ENCODE assay signal across 10 cellular contexts in the genomic region with DNA sequence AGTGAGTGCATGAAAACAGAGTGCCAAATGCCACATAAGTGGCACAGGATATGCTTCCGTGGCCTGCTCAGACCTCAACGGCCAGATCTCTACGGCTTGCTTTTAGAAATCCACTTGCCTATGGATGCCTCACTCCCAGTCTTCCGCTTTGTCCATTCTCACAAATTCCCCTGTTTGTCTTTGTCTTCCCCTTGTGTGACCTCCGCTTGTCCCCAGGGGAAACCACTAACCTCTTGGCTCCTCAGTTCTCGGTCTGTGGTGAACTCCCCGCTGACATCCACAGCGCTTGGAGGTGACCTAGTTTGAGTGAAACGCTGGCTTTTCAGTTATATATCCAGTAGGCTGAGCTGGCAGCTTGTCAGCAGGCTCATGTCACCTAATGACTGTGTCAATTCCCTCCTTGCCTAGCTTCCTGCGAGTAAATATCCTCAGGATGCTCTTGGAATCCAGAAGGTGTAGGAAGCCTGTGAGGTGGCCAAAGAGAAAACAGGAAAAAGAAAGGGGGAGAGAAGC.
DNase-seq lines count a peak whose midpoint lies in the region; ATAC-seq and TF ChIP-seq lines count a peak whose summit lies in the region.
"Had no signal": no experiment of that assay in that cellular context is flagged by ENCODE, and none has a peak within 500 bp of the region (broad histone marks: within the 10 kb centered on the region; RNA-seq: fewer than 3 reads in every experiment).

No MANE protein-coding gene starts in this region.

- peak; percentile 60 for ATAC-seq in gastroesophageal sphincter
- ATAC-seq in GM18505 (IDR thresholded peaks at IDR 0.05; ENCODE audit: unreplicated experiment), result no peak
- ATAC-seq in HG03025 (IDR thresholded peaks at IDR 0.05; ENCODE audit: low FRiP score, unreplicated experiment), result no peak
- no peak for ATAC-seq in HG02981 (IDR thresholded peaks at IDR 0.05; ENCODE audit: unreplicated experiment)

- H3K36me3 ChIP-seq in gastroesophageal sphincter, result no peaks in the 10 kb centered on the region
- H3K36me3 ChIP-seq: neutrophil had no signal

- H3K27ac ChIP-seq in gastroesophageal sphincter, result peak overlapping the region in 3 of 4 donors; percentile 22 to 74 (median 53)
- H3K27ac ChIP-seq: neutrophil had no signal

- no peak for TF ChIP-seq POLR2A in gastroesophageal sphincter (IDR thresholded peaks at IDR 0.05)
- TF ChIP-seq POLR2A in GM18505 (IDR thresholded peaks at IDR 0.05; ENCODE audit: borderline replicate concordance, extremely low read depth, insufficient read depth, insufficient read length), result no peak

- no peak overlapping the region for H3K4me3 ChIP-seq in gastroesophageal sphincter

- H3K27me3 ChIP-seq in gastroesophageal sphincter, result no peaks in the 10 kb centered on the region

- in situ Hi-C loops in ACHN (cut with HindIII; ENCODE audit: low pct_ligation_motif_present, low pct_unique_long_range_greater_than_20kb, low sequenced_read_pairs), result no loop called here

- WGBS in gastroesophageal sphincter (ENCODE audit: low coverage in 1 of 2), 2 donors, result 58 to 61% methylated on average over 8 to 9 of the region's 10 CpGs

- TF ChIP-seq EP300 in gastroesophageal sphincter (IDR thresholded peaks at IDR 0.05), result no peak

- H3K4me1 ChIP-seq in gastroesophageal sphincter, result peaks cover 0 to 10% (median 0%) of the 10 kb centered on the region in 3 donors

- DNase-seq in HT1080 (ENCODE audit: low read depth), result peak; percentile 61
- peak; percentile 29 to 50 for DNase-seq in activated CD4-positive, alpha-beta T cell treated with anti-CD3 and anti-CD28 coated beads, Interleukin-2, amount 50 U/mL, for 48 hours
- peak; percentile 47 for DNase-seq in stimulated activated CD4-positive, alpha-beta T cell treated with anti-CD3 and anti-CD28 coated beads, Interleukin-4, amount 100 ng/mL, for 24 hours
- DNase-seq in ACHN, result no peak
- DNase-seq: NCI-H526 treated with DMSO at 0.1 percent for 48 hours had no signal

- TF ChIP-seq CTCF in gastroesophageal sphincter (IDR thresholded peaks at IDR 0.05), result no peak

- H3K9me3 ChIP-seq in gastroesophageal sphincter, result no peaks in the 10 kb centered on the region
- H3K9me3 ChIP-seq: neutrophil had no signal
